8 cellular contexts compared by ENCODE assay signal in genomic region chr12:990308-990648, GRCh38. TPM values are rescaled to one million over a fixed set of nuclear protein-coding genes. Genes with fewer than 3 reads are reported as not detected.
DNase-seq lines count a peak whose midpoint lies in the region; ATAC-seq and TF ChIP-seq lines count a peak whose summit lies in the region.

No MANE protein-coding gene starts in this region.

- H3K9ac ChIP-seq in NT2/D1 (ENCODE audit: insufficient read length, low read depth) (peak overlapping the region; percentile 97), parathyroid adenoma (peak overlapping the region; percentile 93)

- H3K36me3 ChIP-seq in NT2/D1 (ENCODE audit: insufficient read depth, insufficient read length, low read length): no peaks in the 10 kb centered on the region
- no peaks in the 10 kb centered on the region for H3K36me3 ChIP-seq in parathyroid adenoma (ENCODE audit: control insufficient read depth, insufficient read depth, low read length)

- peaks cover 5% of the 10 kb centered on the region for H3K27me3 ChIP-seq in NT2/D1 (ENCODE audit: insufficient read depth, insufficient read length)
- H3K27me3 ChIP-seq in parathyroid adenoma (ENCODE audit: control insufficient read depth, insufficient read depth, low read length): no peaks in the 10 kb centered on the region

- peaks cover 15% of the 10 kb centered on the region for H3K79me2 ChIP-seq in parathyroid adenoma

- peak; percentile 10 for ATAC-seq in HG02981 (IDR thresholded peaks at IDR 0.05; ENCODE audit: unreplicated experiment)

- TF ChIP-seq CTCF in GM12865 (IDR thresholded peaks at IDR 0.05; ENCODE audit: insufficient read depth, low read depth, low read length, missing control alignments): no peak
- TF ChIP-seq CTCF in parathyroid adenoma (IDR thresholded peaks at IDR 0.05): no peak

- peak overlapping the region; percentile 71 for H3K4me3 ChIP-seq in GM12865 (ENCODE audit: low read depth, low read length)
- H3K4me3 ChIP-seq in NT2/D1 (ENCODE audit: insufficient read length, low read depth): peak overlapping the region; percentile 71
- peak overlapping the region; percentile 86 for H3K4me3 ChIP-seq in parathyroid adenoma (ENCODE audit: low read depth, low read length)

- DNase-seq in GM12865 (ENCODE audit: low read depth) (peak; percentile 62), NT2/D1 (ENCODE audit: low read depth, low spot score) (peak; percentile 56), germinal center (ENCODE audit: low spot score) (peak; percentile 54), ureter (ENCODE audit: low spot score) (peak; percentile 64), OCI-M2 (lab: John Stamatoyannopoulos, UW; ENCODE audit: unreplicated experiment) (no peak)
- DNase-seq in activated gamma-delta T cell treated with anti-CD3 and anti-CD28 coated beads, Interleukin-2, amount 50 U/mL, for 16 hours (ENCODE audit: low read depth): peak; percentile 31

- peak overlapping the region; percentile 98 for H3K27ac ChIP-seq in parathyroid adenoma

- peaks cover 2% of the 10 kb centered on the region for H3K4me1 ChIP-seq in NT2/D1 (ENCODE audit: insufficient read depth, insufficient read length)
- H3K4me1 ChIP-seq in parathyroid adenoma: peaks cover 18% of the 10 kb centered on the region

- peak overlapping the region; percentile 99 for H2AFZ ChIP-seq in parathyroid adenoma

- H3K4me2 ChIP-seq in parathyroid adenoma (ENCODE audit: low read length): peak overlapping the region; percentile 90

- H3K9me3 ChIP-seq in NT2/D1 (ENCODE audit: insufficient read depth, low read length) (no peaks in the 10 kb centered on the region), parathyroid adenoma (ENCODE audit: control insufficient read depth, low read length) (no peaks in the 10 kb centered on the region)

RNA-seq across cellular contexts. Expression of gene ERC1, which starts 0.7 kb away (rescaled TPM):
- 99.2 TPM for total RNA-seq in ureter

RNA-seq across cellular contexts. Expression of gene RAD52, which starts 40.8 kb away (rescaled TPM):
- 24.0 TPM for total RNA-seq in ureter
